ENCODE assay signal across 1 cellular context in genomic region chr1:40393173-40393572, GRCh38.
TF ChIP-seq lines count a peak whose summit lies in the region.

No MANE protein-coding gene starts in this region.

TF ChIP-seq in K562, 482 proteins besides CTCF, POLR2A, EP300 and RAD21:
- TF ChIP-seq POLR2B (IDR thresholded peaks at IDR 0.05; ENCODE audit: low read depth, partially characterized antibody) = peak; percentile 36
- TF ChIP-seq GABPB2 (CRISPR knock-in tag; conservative IDR thresholded peaks at IDR 0.05) = no peak
- 0 out of 2 replicates have a peak, but pooled peaks have one; percentile 6 for TF ChIP-seq TCF3 (CRISPR knock-in tag; IDR thresholded peaks at IDR 0.05)
- TF ChIP-seq, protein P1, sequence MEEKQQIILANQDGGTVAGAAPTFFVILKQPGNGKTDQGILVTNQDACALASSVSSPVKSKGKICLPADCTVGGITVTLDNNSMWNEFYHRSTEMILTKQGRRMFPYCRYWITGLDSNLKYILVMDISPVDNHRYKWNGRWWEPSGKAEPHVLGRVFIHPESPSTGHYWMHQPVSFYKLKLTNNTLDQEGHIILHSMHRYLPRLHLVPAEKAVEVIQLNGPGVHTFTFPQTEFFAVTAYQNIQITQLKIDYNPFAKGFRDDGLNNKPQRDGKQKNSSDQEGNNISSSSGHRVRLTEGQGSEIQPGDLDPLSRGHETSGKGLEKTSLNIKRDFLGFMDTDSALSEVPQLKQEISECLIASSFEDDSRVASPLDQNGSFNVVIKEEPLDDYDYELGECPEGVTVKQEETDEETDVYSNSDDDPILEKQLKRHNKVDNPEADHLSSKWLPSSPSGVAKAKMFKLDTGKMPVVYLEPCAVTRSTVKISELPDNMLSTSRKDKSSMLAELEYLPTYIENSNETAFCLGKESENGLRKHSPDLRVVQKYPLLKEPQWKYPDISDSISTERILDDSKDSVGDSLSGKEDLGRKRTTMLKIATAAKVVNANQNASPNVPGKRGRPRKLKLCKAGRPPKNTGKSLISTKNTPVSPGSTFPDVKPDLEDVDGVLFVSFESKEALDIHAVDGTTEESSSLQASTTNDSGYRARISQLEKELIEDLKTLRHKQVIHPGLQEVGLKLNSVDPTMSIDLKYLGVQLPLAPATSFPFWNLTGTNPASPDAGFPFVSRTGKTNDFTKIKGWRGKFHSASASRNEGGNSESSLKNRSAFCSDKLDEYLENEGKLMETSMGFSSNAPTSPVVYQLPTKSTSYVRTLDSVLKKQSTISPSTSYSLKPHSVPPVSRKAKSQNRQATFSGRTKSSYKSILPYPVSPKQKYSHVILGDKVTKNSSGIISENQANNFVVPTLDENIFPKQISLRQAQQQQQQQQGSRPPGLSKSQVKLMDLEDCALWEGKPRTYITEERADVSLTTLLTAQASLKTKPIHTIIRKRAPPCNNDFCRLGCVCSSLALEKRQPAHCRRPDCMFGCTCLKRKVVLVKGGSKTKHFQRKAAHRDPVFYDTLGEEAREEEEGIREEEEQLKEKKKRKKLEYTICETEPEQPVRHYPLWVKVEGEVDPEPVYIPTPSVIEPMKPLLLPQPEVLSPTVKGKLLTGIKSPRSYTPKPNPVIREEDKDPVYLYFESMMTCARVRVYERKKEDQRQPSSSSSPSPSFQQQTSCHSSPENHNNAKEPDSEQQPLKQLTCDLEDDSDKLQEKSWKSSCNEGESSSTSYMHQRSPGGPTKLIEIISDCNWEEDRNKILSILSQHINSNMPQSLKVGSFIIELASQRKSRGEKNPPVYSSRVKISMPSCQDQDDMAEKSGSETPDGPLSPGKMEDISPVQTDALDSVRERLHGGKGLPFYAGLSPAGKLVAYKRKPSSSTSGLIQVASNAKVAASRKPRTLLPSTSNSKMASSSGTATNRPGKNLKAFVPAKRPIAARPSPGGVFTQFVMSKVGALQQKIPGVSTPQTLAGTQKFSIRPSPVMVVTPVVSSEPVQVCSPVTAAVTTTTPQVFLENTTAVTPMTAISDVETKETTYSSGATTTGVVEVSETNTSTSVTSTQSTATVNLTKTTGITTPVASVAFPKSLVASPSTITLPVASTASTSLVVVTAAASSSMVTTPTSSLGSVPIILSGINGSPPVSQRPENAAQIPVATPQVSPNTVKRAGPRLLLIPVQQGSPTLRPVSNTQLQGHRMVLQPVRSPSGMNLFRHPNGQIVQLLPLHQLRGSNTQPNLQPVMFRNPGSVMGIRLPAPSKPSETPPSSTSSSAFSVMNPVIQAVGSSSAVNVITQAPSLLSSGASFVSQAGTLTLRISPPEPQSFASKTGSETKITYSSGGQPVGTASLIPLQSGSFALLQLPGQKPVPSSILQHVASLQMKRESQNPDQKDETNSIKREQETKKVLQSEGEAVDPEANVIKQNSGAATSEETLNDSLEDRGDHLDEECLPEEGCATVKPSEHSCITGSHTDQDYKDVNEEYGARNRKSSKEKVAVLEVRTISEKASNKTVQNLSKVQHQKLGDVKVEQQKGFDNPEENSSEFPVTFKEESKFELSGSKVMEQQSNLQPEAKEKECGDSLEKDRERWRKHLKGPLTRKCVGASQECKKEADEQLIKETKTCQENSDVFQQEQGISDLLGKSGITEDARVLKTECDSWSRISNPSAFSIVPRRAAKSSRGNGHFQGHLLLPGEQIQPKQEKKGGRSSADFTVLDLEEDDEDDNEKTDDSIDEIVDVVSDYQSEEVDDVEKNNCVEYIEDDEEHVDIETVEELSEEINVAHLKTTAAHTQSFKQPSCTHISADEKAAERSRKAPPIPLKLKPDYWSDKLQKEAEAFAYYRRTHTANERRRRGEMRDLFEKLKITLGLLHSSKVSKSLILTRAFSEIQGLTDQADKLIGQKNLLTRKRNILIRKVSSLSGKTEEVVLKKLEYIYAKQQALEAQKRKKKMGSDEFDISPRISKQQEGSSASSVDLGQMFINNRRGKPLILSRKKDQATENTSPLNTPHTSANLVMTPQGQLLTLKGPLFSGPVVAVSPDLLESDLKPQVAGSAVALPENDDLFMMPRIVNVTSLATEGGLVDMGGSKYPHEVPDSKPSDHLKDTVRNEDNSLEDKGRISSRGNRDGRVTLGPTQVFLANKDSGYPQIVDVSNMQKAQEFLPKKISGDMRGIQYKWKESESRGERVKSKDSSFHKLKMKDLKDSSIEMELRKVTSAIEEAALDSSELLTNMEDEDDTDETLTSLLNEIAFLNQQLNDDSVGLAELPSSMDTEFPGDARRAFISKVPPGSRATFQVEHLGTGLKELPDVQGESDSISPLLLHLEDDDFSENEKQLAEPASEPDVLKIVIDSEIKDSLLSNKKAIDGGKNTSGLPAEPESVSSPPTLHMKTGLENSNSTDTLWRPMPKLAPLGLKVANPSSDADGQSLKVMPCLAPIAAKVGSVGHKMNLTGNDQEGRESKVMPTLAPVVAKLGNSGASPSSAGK (IDR thresholded peaks at IDR 0.05) = no peak
- TF ChIP-seq TAF9B (IDR thresholded peaks at IDR 0.05; ENCODE audit: partially characterized antibody) = no peak
- no peak for TF ChIP-seq STAT5A (IDR thresholded peaks at IDR 0.05; ENCODE audit: borderline replicate concordance, low read length)
- no peak for TF ChIP-seq GTF2F1 (IDR thresholded peaks at IDR 0.05; ENCODE audit: low read depth, low read length)
- TF ChIP-seq DPF2 (IDR thresholded peaks at IDR 0.05) = 0 out of 2 replicates have a peak, but pooled peaks have one; percentile 29
- 0 out of 2 replicates have a peak, but pooled peaks have one; percentile 15 for TF ChIP-seq L3MBTL2 (IDR thresholded peaks at IDR 0.05)
- TF ChIP-seq, protein P2, sequence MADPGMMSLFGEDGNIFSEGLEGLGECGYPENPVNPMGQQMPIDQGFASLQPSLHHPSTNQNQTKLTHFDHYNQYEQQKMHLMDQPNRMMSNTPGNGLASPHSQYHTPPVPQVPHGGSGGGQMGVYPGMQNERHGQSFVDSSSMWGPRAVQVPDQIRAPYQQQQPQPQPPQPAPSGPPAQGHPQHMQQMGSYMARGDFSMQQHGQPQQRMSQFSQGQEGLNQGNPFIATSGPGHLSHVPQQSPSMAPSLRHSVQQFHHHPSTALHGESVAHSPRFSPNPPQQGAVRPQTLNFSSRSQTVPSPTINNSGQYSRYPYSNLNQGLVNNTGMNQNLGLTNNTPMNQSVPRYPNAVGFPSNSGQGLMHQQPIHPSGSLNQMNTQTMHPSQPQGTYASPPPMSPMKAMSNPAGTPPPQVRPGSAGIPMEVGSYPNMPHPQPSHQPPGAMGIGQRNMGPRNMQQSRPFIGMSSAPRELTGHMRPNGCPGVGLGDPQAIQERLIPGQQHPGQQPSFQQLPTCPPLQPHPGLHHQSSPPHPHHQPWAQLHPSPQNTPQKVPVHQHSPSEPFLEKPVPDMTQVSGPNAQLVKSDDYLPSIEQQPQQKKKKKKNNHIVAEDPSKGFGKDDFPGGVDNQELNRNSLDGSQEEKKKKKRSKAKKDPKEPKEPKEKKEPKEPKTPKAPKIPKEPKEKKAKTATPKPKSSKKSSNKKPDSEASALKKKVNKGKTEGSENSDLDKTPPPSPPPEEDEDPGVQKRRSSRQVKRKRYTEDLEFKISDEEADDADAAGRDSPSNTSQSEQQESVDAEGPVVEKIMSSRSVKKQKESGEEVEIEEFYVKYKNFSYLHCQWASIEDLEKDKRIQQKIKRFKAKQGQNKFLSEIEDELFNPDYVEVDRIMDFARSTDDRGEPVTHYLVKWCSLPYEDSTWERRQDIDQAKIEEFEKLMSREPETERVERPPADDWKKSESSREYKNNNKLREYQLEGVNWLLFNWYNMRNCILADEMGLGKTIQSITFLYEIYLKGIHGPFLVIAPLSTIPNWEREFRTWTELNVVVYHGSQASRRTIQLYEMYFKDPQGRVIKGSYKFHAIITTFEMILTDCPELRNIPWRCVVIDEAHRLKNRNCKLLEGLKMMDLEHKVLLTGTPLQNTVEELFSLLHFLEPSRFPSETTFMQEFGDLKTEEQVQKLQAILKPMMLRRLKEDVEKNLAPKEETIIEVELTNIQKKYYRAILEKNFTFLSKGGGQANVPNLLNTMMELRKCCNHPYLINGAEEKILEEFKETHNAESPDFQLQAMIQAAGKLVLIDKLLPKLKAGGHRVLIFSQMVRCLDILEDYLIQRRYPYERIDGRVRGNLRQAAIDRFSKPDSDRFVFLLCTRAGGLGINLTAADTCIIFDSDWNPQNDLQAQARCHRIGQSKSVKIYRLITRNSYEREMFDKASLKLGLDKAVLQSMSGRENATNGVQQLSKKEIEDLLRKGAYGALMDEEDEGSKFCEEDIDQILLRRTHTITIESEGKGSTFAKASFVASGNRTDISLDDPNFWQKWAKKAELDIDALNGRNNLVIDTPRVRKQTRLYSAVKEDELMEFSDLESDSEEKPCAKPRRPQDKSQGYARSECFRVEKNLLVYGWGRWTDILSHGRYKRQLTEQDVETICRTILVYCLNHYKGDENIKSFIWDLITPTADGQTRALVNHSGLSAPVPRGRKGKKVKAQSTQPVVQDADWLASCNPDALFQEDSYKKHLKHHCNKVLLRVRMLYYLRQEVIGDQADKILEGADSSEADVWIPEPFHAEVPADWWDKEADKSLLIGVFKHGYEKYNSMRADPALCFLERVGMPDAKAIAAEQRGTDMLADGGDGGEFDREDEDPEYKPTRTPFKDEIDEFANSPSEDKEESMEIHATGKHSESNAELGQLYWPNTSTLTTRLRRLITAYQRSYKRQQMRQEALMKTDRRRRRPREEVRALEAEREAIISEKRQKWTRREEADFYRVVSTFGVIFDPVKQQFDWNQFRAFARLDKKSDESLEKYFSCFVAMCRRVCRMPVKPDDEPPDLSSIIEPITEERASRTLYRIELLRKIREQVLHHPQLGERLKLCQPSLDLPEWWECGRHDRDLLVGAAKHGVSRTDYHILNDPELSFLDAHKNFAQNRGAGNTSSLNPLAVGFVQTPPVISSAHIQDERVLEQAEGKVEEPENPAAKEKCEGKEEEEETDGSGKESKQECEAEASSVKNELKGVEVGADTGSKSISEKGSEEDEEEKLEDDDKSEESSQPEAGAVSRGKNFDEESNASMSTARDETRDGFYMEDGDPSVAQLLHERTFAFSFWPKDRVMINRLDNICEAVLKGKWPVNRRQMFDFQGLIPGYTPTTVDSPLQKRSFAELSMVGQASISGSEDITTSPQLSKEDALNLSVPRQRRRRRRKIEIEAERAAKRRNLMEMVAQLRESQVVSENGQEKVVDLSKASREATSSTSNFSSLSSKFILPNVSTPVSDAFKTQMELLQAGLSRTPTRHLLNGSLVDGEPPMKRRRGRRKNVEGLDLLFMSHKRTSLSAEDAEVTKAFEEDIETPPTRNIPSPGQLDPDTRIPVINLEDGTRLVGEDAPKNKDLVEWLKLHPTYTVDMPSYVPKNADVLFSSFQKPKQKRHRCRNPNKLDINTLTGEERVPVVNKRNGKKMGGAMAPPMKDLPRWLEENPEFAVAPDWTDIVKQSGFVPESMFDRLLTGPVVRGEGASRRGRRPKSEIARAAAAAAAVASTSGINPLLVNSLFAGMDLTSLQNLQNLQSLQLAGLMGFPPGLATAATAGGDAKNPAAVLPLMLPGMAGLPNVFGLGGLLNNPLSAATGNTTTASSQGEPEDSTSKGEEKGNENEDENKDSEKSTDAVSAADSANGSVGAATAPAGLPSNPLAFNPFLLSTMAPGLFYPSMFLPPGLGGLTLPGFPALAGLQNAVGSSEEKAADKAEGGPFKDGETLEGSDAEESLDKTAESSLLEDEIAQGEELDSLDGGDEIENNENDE (IDR thresholded peaks at IDR 0.05; ENCODE audit: low read depth, low read length) = no peak
- no peak for TF ChIP-seq NCOA1 (IDR thresholded peaks at IDR 0.05; ENCODE audit: low read depth)
- no peak for TF ChIP-seq ZNF707 (CRISPR knock-in tag; conservative IDR thresholded peaks at IDR 0.05)
- no peak for TF ChIP-seq BHLHE40 (IDR thresholded peaks at IDR 0.05; ENCODE audit: low read length)
